In genomic region chr7:157228864-157229422, GRCh38 we compare ENCODE assay signal across 8 cellular contexts.
DNase-seq lines count a peak whose midpoint lies in the region; ATAC-seq and TF ChIP-seq lines count a peak whose summit lies in the region.

No MANE protein-coding gene starts in this region.

- H3K4me2 ChIP-seq in fibroblast of lung (ENCODE audit: extremely low read depth, insufficient read depth, low read length), result no peak overlapping the region

- H3K9me3 ChIP-seq in fibroblast of lung (ENCODE audit: control insufficient read depth, insufficient read depth, low read depth, low read length) (no peaks in the 10 kb centered on the region), transverse colon (no peaks in the 10 kb centered on the region)

- H2AFZ ChIP-seq in fibroblast of lung (ENCODE audit: low read length), result no peak overlapping the region

- H4K20me1 ChIP-seq in fibroblast of lung (ENCODE audit: control insufficient read depth, extremely low read depth, insufficient read depth, low read length), result no peaks in the 10 kb centered on the region

- no peak overlapping the region for H3K27ac ChIP-seq in fibroblast of lung (ENCODE audit: insufficient read depth, low read length)
- no peak overlapping the region for H3K27ac ChIP-seq in transverse colon

- H3K9ac ChIP-seq in fibroblast of lung (ENCODE audit: insufficient read depth, low read length), result no peak overlapping the region

- TF ChIP-seq CTCF in AG09319 (IDR thresholded peaks at IDR 0.05; ENCODE audit: low read depth, low read length) (peak; percentile 49), GM10266 (IDR thresholded peaks at IDR 0.05; ENCODE audit: control insufficient read depth, insufficient read depth, low read depth, missing control alignments) (peak; percentile 38), fibroblast of lung (conservative IDR thresholded peaks at IDR 0.05 in 1 of 2, IDR thresholded peaks at IDR 0.05 in 1 of 2; ENCODE audit: low read depth in 1 of 2, low read length in 2 of 2) (peak; percentile 41 to 53), transverse colon (IDR thresholded peaks at IDR 0.05) (no peak)

- 85 to 88% methylated on average over 8 of the region's 8 CpGs for WGBS in transverse colon (ENCODE audit: low coverage in 1 of 2), 2 donors

- H3K36me3 ChIP-seq in fibroblast of lung (ENCODE audit: control insufficient read depth, insufficient read depth, low read length), result peaks cover 3% of the 10 kb centered on the region
- H3K36me3 ChIP-seq in transverse colon, result peaks cover 0 to 45% (median 20%) of the 10 kb centered on the region in 4 donors

- no peaks in the 10 kb centered on the region for H3K79me2 ChIP-seq in fibroblast of lung (ENCODE audit: control insufficient read depth, insufficient read depth, low read length)

- TF ChIP-seq EP300 in transverse colon (IDR thresholded peaks at IDR 0.05; ENCODE audit: low read depth), result no peak

- intact Hi-C loops in transverse colon (cut with DNase I; ENCODE audit: low total_unique reads), result loop anchor here (10.0 kb wide), 1 partner anchor 64 kb away; no protein-coding TSS in a partner anchor

- H3K4me1 ChIP-seq in fibroblast of lung (ENCODE audit: control insufficient read depth, extremely low read depth, insufficient read depth, low read length) (no peaks in the 10 kb centered on the region), transverse colon (no peaks in the 10 kb centered on the region)

- H3K27me3 ChIP-seq in fibroblast of lung (ENCODE audit: control insufficient read depth, insufficient read depth, low read length) (no peaks in the 10 kb centered on the region), transverse colon (no peaks in the 10 kb centered on the region)

- no peak for DNase-seq in AG09319 (ENCODE audit: extremely low read depth, low read depth)
- DNase-seq in GM10266 (ENCODE audit: extremely low spot score), result no peak
- peak; percentile 69 for DNase-seq in SK-MEL-5 (ENCODE audit: low read depth, low spot score)
- peak; percentile 9 to 40 for DNase-seq in fibroblast of lung (ENCODE audit: low read depth in 2 of 2)
- DNase-seq in transverse colon, result no peak
- DNase-seq in NCI-H187 treated with DMSO at 0.1 percent for 48 hours (lab: John Stamatoyannopoulos, UW), result no peak

- TF ChIP-seq POLR2A in transverse colon (IDR thresholded peaks at IDR 0.05), result no peak

- in situ Hi-C loops in SK-MEL-5 (cut with HindIII; ENCODE audit: low pct_unique_long_range_greater_than_20kb, low sequenced_read_pairs), result no loop called here
- in situ Hi-C loops in transverse colon (cut with MboI; ENCODE audit: low pct_ligation_motif_present in 1 of 4, low pct_unique_long_range_greater_than_20kb in 1 of 4, low sequenced_read_pairs in 3 of 4), result no loop called here

- H3K4me3 ChIP-seq in fibroblast of lung (replicated peaks in 1 of 4; ENCODE audit: control extremely low read depth in 1 of 4, insufficient read depth in 1 of 4, low read depth in 3 of 4, low read length in 4 of 4) (no peak overlapping the region), transverse colon (no peak overlapping the region)

- no peak for ATAC-seq in GM19023 (IDR thresholded peaks at IDR 0.05; ENCODE audit: unreplicated experiment)
- no peak for ATAC-seq in HG03097 (IDR thresholded peaks at IDR 0.05; ENCODE audit: low FRiP score, unreplicated experiment)

Comparison
In these comparisons a context has a peak if more than half of its experiments do, and no peak if none do; other contexts are left out.
1. DNase-seq: peak in SK-MEL-5 (single experiment) and fibroblast of lung (2 of 2); none in AG09319 (single experiment), GM10266 (single experiment), transverse colon (single experiment) and NCI-H187 treated with DMSO at 0.1 percent for 48 hours (single experiment).
2. CTCF ChIP-seq: peak in AG09319 (single experiment), GM10266 (single experiment) and fibroblast of lung (2 of 2); none in transverse colon (0 of 5).